In genomic region chr20:10177326-10177725, GRCh38 we compare ENCODE assay signal across 21 cellular contexts. TPM values are rescaled to one million over a fixed set of nuclear protein-coding genes. Genes with fewer than 3 reads are reported as not detected.
"Had no signal": no experiment of that assay in that cellular context is flagged by ENCODE, and none has a peak within 500 bp of the region (broad histone marks: within the 10 kb centered on the region; RNA-seq: fewer than 3 reads in every experiment).

No MANE protein-coding gene starts in this region.

- H3K4me3 Mint-ChIP-seq: activated naive CD4-positive, alpha-beta T cell treated with anti-CD3 and anti-CD28 coated beads for 36 hours; activated T-cell treated with anti-CD3 and anti-CD28 coated beads, Interleukin-2, amount 50 U/mL, for 4 hours; immature natural killer cell; memory B cell; naive thymus-derived CD4-positive, alpha-beta T cell; neural progenitor cell had no signal

- H3K9me3 Mint-ChIP-seq: activated naive CD4-positive, alpha-beta T cell treated with anti-CD3 and anti-CD28 coated beads for 36 hours; activated T-cell treated with anti-CD3 and anti-CD28 coated beads, Interleukin-2, amount 50 U/mL, for 4 hours; immature natural killer cell; neural progenitor cell had no signal

- H3K36me3 Mint-ChIP-seq: immature natural killer cell, memory B cell, neural progenitor cell had no signal

- H3K27ac ChIP-seq: heart right ventricle, neural progenitor cell, prostate gland, right atrium auricular region, tibial nerve had no signal

- H3K4me2 ChIP-seq: neural progenitor cell had no signal

- H3K9me3 ChIP-seq: heart right ventricle, mucosa of descending colon, prostate gland, right atrium auricular region, tibial nerve had no signal

- DNase-seq: activated CD4-positive, alpha-beta T cell treated with anti-CD3 and anti-CD28 coated beads, Interleukin-2, amount 50 U/mL, for 1 hour; activated CD8-positive, alpha-beta memory T cell treated with anti-CD3 and anti-CD28 coated beads, Interleukin-2, amount 50 U/mL, for 4 hours; activated naive CD4-positive, alpha-beta T cell treated with anti-CD3 and anti-CD28 coated beads for 36 hours; activated T-cell treated with anti-CD3 and anti-CD28 coated beads, Interleukin-2, amount 50 U/mL, for 4 hours; aorta; effector memory CD4-positive, alpha-beta T cell; heart right ventricle; immature natural killer cell; mucosa of descending colon; naive thymus-derived CD4-positive, alpha-beta T cell; stimulated activated CD4-positive, alpha-beta T cell treated with anti-CD3 and anti-CD28 coated beads, Interleukin-12 subunit alpha, Interleukin-12 subunit beta, amount 100 ng/mL, for 4 hours; stimulated activated CD4-positive, alpha-beta T cell treated with anti-CD3 and anti-CD28 coated beads, Interleukin-1b, Interleukin-23, amount 100 ng/mL, for 48 hours; stimulated activated naive CD8-positive, alpha-beta T cell treated with anti-CD3 and anti-CD28 coated beads, Interleukin-15, Interleukin-2, amounts not matched to agents 100 U/mL and 50 U/mL, for 24 hours; substantia nigra; T1000 had no signal

- H3K4me1 ChIP-seq: neural progenitor cell, tibial nerve had no signal

- H3K4me3 ChIP-seq: heart right ventricle, mucosa of descending colon, neural progenitor cell, prostate gland, right atrium auricular region, tibial nerve had no signal

- H3K27ac Mint-ChIP-seq: activated naive CD4-positive, alpha-beta T cell treated with anti-CD3 and anti-CD28 coated beads for 36 hours; immature natural killer cell; memory B cell; naive thymus-derived CD4-positive, alpha-beta T cell; neural progenitor cell had no signal

- H3K36me3 ChIP-seq: heart right ventricle, neural progenitor cell, prostate gland, right atrium auricular region, tibial nerve had no signal

- H3K9ac ChIP-seq: neural progenitor cell had no signal

- H3K27me3 ChIP-seq: right atrium auricular region had no signal

- ATAC-seq: activated T-cell treated with anti-CD3 and anti-CD28 coated beads, Interleukin-2, amount 50 U/mL, for 4 hours; heart right ventricle; mucosa of descending colon; naive thymus-derived CD4-positive, alpha-beta T cell; stimulated activated naive CD8-positive, alpha-beta T cell treated with anti-CD3 and anti-CD28 coated beads, Interleukin-15, Interleukin-2, amounts not matched to agents 100 U/mL and 50 U/mL, for 24 hours had no signal

- H2AFZ ChIP-seq: neural progenitor cell had no signal

RNA-seq across cellular contexts. Expression of gene SNAP25, which starts 41.3 kb away (rescaled TPM):
- total RNA-seq: activated naive CD4-positive, alpha-beta T cell treated with anti-CD3 and anti-CD28 coated beads for 36 hours; bronchial epithelial cell had no signal
- polyA plus RNA-seq: immature natural killer cell had no signal
